Comparison of ENCODE assay signal across 9 cellular contexts in genomic region chr6:3247255-3248146, GRCh38. TPM values are rescaled to one million over a fixed set of nuclear protein-coding genes. Genes with fewer than 3 reads are reported as not detected.
DNase-seq lines count a peak whose midpoint lies in the region; ATAC-seq and TF ChIP-seq lines count a peak whose summit lies in the region.
"Had no signal": no experiment of that assay in that cellular context is flagged by ENCODE, and none has a peak within 500 bp of the region (broad histone marks: within the 10 kb centered on the region; RNA-seq: fewer than 3 reads in every experiment).

No MANE protein-coding gene starts in this region.

- H3K56ac ChIP-seq in IMR-90 (ENCODE audit: extremely low read depth, insufficient read depth, low read length), result peak overlapping the region; percentile 86

- POLR2A ChIA-PET in IMR-90 (lab: Charles Lee; ENCODE audit: unreplicated experiment), result interaction anchor here (0.6 to 1.6 kb wide), 3 partner anchors 12 to 90 kb away, joined by 3 to 5 read pairs (median 4); partner anchors contain the start of gene TUBB2A

- H2AFZ ChIP-seq in IMR-90 (replicated peaks; ENCODE audit: low read length, poor library complexity) (peak overlapping the region; percentile 88), smooth muscle cell (ENCODE audit: low read depth) (peak overlapping the region; percentile 43)

- in situ Hi-C loops in IMR-90 (cut with MboI; ENCODE audit: low sequenced_read_pairs), result no loop called here
- in situ Hi-C loops in brain microvascular endothelial cell (cut with HindIII; ENCODE audit: low pct_ligation_motif_present, low sequenced_read_pairs), result no loop called here

- peak overlapping the region; percentile 97 for H4K91ac ChIP-seq in IMR-90 (ENCODE audit: insufficient read depth, low read depth, low read length)

- H3K4me1 ChIP-seq in IMR-90 (ENCODE audit: control insufficient read depth, insufficient read depth, low read length) (peaks cover 13% of the 10 kb centered on the region), smooth muscle cell (ENCODE audit: low read depth) (peaks cover 40% of the 10 kb centered on the region)

- no peaks in the 10 kb centered on the region for H3K36me3 ChIP-seq in IMR-90 (ENCODE audit: control insufficient read depth, insufficient read depth, low read length)
- no peaks in the 10 kb centered on the region for H3K36me3 ChIP-seq in brain microvascular endothelial cell (replicated peaks)
- H3K36me3 ChIP-seq in smooth muscle cell (ENCODE audit: low read depth), result no peaks in the 10 kb centered on the region
- H3K36me3 ChIP-seq: right lobe of liver had no signal

- H2AK9ac ChIP-seq in IMR-90 (replicated peaks; ENCODE audit: low read depth, low read length, poor library complexity), result peak overlapping the region; percentile 98

- 24% methylated on average over 10 of the region's 36 CpGs; no CpG with 5 or more reads in 1 of the 2 experiments for WGBS in IMR-90 (ENCODE audit: extremely low coverage in 2 of 2, insufficient read length in 1 of 2), 2 experiments
- WGBS in smooth muscle cell (ENCODE audit: low lambda C conversion rate), result 35% methylated on average over 29 of the region's 36 CpGs

- H3K4me3 ChIP-seq in IMR-90 (ENCODE audit: insufficient read depth, low read depth, low read length) (peak overlapping the region; percentile 20; the same call in 1 of the 2 replicates), brain microvascular endothelial cell (ENCODE audit: low read depth, low read length) (peak overlapping the region; percentile 42), smooth muscle cell (peak overlapping the region; percentile 34)
- H3K4me3 ChIP-seq: right lobe of liver had no signal

- ATAC-seq in IMR-90 (ENCODE audit: low read depth) (peak; percentile 84), GM19452 (IDR thresholded peaks at IDR 0.05; ENCODE audit: unreplicated experiment) (no peak), GM21528 (IDR thresholded peaks at IDR 0.05; ENCODE audit: low FRiP score, unreplicated experiment) (no peak)

- TF ChIP-seq CTCF in IMR-90 (conservative IDR thresholded peaks at IDR 0.05; ENCODE audit: low read depth, low read length) (no peak), brain microvascular endothelial cell (IDR thresholded peaks at IDR 0.05; ENCODE audit: low read depth, low read length, missing control alignments) (no peak), smooth muscle cell (IDR thresholded peaks at IDR 0.05; ENCODE audit: borderline replicate concordance, insufficient read depth, poor library complexity, severe bottlenecking) (no peak)

- peak overlapping the region; percentile 87 for H3K23ac ChIP-seq in IMR-90 (ENCODE audit: low read depth, low read length)

- 0 out of 2 replicates have a peak, but pooled peaks have one; percentile 18 for TF ChIP-seq POLR2A in IMR-90 (IDR thresholded peaks at IDR 0.05; ENCODE audit: low read depth, low read length)

- peaks cover 10% of the 10 kb centered on the region for H3F3A ChIP-seq in smooth muscle cell (ENCODE audit: low read depth)

- peak overlapping the region; percentile 80 for H2BK20ac ChIP-seq in IMR-90 (ENCODE audit: low read depth, low read length)

- H4K8ac ChIP-seq in IMR-90 (ENCODE audit: low read depth in 2 of 2, low read length in 2 of 2), result peak overlapping the region; percentile 66 to 99

- TF ChIP-seq RAD21 in IMR-90 (IDR thresholded peaks at IDR 0.05; ENCODE audit: low read length), result no peak; the same call in 1 of the 2 replicates

- H4K20me1 ChIP-seq in IMR-90 (ENCODE audit: insufficient read depth, low read length) (no peaks in the 10 kb centered on the region), smooth muscle cell (ENCODE audit: low read depth) (no peaks in the 10 kb centered on the region)

- H3K14ac ChIP-seq in IMR-90 (replicated peaks; ENCODE audit: low read depth, low read length), result peak overlapping the region; percentile 96

- H3K27ac ChIP-seq in IMR-90 (ENCODE audit: insufficient read depth, low read length) (peak overlapping the region; percentile 73), brain microvascular endothelial cell (peak overlapping the region; percentile 89), smooth muscle cell (ENCODE audit: low read depth) (peak overlapping the region; percentile 75)
- H3K27ac ChIP-seq: right lobe of liver had no signal

- no peaks in the 10 kb centered on the region for H3K79me2 ChIP-seq in smooth muscle cell (ENCODE audit: low read depth)

- no TSS peak for BruUV-seq in IMR-90 (replicated peaks; lab: Mats Ljungman, UMichigan)

- H3K4ac ChIP-seq in IMR-90 (ENCODE audit: low read depth, low read length), result peak overlapping the region; percentile 97

- peak overlapping the region; percentile 92 for H2BK120ac ChIP-seq in IMR-90 (ENCODE audit: low read depth, low read length)

- intact Hi-C loops in IMR-90 (cut with micrococcal nuclease), result loop anchor here (1.0 kb wide), 3 partner anchors 16 to 85 kb away; no protein-coding TSS in a partner anchor

- peaks cover 3% of the 10 kb centered on the region; the same call in 1 of the 2 replicates for H3K9me3 ChIP-seq in IMR-90 (ENCODE audit: control insufficient read depth, insufficient read depth, low read length)
- no peaks in the 10 kb centered on the region for H3K9me3 ChIP-seq in smooth muscle cell (replicated peaks; ENCODE audit: low read depth)
- H3K9me3 ChIP-seq: right lobe of liver had no signal

- H3K9ac ChIP-seq in IMR-90 (ENCODE audit: low read depth, low read length) (peak overlapping the region; percentile 79), smooth muscle cell (ENCODE audit: low read depth) (peak overlapping the region; percentile 46)

- dilution Hi-C loops in IMR-90 (cut with HindIII; ENCODE audit: low sequenced_read_pairs, unreplicated experiment), result no loop called here

- peak overlapping the region; percentile 45 for H3K4me2 ChIP-seq in IMR-90 (ENCODE audit: low read depth, low read length)
- H3K4me2 ChIP-seq in smooth muscle cell, result peak overlapping the region; percentile 77

- DNase-seq in IMR-90, result peak; percentile 97
- peak; percentile 95 for DNase-seq in brain microvascular endothelial cell
- DNase-seq in iris pigment epithelial cell (ENCODE audit: low read depth), result peak; percentile 99
- DNase-seq in smooth muscle cell (lab: John Stamatoyannopoulos, UW; ENCODE audit: unreplicated experiment), result no peak
- DNase-seq in COLO668 (lab: John Stamatoyannopoulos, UW; ENCODE audit: unreplicated experiment), result no peak
- DNase-seq in NCI-H1048 (lab: John Stamatoyannopoulos, UW), result no peak

- H3K27me3 ChIP-seq in IMR-90 (ENCODE audit: control insufficient read depth, insufficient read depth, low read length), result no peaks in the 10 kb centered on the region
- H3K27me3 ChIP-seq in brain microvascular endothelial cell (replicated peaks), result no peaks in the 10 kb centered on the region
- H3K27me3 ChIP-seq in smooth muscle cell (ENCODE audit: low read depth), result no peaks in the 10 kb centered on the region
- H3K27me3 ChIP-seq: right lobe of liver had no signal

- CTCF ChIA-PET in IMR-90 (lab: Yijun Ruan, JAX), result interaction anchor here (0.6 to 1.5 kb wide), 6 partner anchors 15 to 634 kb away, joined by 3 to 7 read pairs (median 4); partner anchors contain the start of gene TUBB2A

- no peaks in the 10 kb centered on the region for H3K79me1 ChIP-seq in IMR-90 (ENCODE audit: low read depth in 1 of 2, low read length in 2 of 2)

- H2AK5ac ChIP-seq in IMR-90 (ENCODE audit: low read depth, low read length), result peak overlapping the region; percentile 96

- peak overlapping the region; percentile 83 for H2BK15ac ChIP-seq in IMR-90 (ENCODE audit: low read depth, low read length)

- H2BK5ac ChIP-seq in IMR-90 (ENCODE audit: low read depth, low read length, poor library complexity, severe bottlenecking), result peak overlapping the region; percentile 93

- peaks cover 10% of the 10 kb centered on the region for H3K9me1 ChIP-seq in IMR-90 (ENCODE audit: insufficient read depth, low read length)

- H3K18ac ChIP-seq in IMR-90 (ENCODE audit: low read depth, low read length), result peak overlapping the region; percentile 96

- H4K5ac ChIP-seq in IMR-90 (ENCODE audit: low read depth, low read length), result peak overlapping the region; percentile 98

TF ChIP-seq in IMR-90, 13 proteins besides CTCF, POLR2A, EP300 and RAD21 (continues in another document):
- TF ChIP-seq MAZ (IDR thresholded peaks at IDR 0.05; ENCODE audit: borderline replicate concordance, low read depth, low read length), result peak; percentile 42; the same call in 1 of the 2 replicates
- TF ChIP-seq USF2 (IDR thresholded peaks at IDR 0.05; ENCODE audit: low read depth, low read length), result peak; percentile 84
- no peak for TF ChIP-seq CHD1 (IDR thresholded peaks at IDR 0.05; ENCODE audit: low read depth, low read length)
- TF ChIP-seq MXI1 (IDR thresholded peaks at IDR 0.05; ENCODE audit: borderline replicate concordance, low read depth, low read length), result peak; percentile 38; the same call in 1 of the 2 replicates
- TF ChIP-seq BHLHE40 (IDR thresholded peaks at IDR 0.05; ENCODE audit: low read depth, low read length), result peak; percentile 47
- TF ChIP-seq SMC3 (IDR thresholded peaks at IDR 0.05; ENCODE audit: low read depth, low read length), result peak; percentile 19; the same call in 1 of the 2 replicates
- no peak for TF ChIP-seq CEBPB (IDR thresholded peaks at IDR 0.05; ENCODE audit: low read depth, low read length)
- TF ChIP-seq RFX5 (IDR thresholded peaks at IDR 0.05; ENCODE audit: low read depth, low read length), result no peak
- peak; percentile 13; the same call in 1 of the 2 replicates for TF ChIP-seq MAFK (IDR thresholded peaks at IDR 0.05; ENCODE audit: low read depth, low read length)
- TF ChIP-seq FOS (IDR thresholded peaks at IDR 0.05; ENCODE audit: low read depth, low read length), result peak; percentile 85

RNA-seq across cellular contexts. Expression of gene PSMG4, which starts 11.2 kb away (rescaled TPM):
- total RNA-seq in IMR-90 (2012; rRNA removed) (5.6 and 6.7 TPM in 2 replicates), smooth muscle cell (12.5 TPM in 2 replicates)
- polyA plus RNA-seq in IMR-90 (2012; rRNA removed) (13.4 and 17.7 TPM in 2 replicates), smooth muscle cell (10.9 and 11.5 TPM in 2 replicates)
- polyA plus RNA-seq in IMR-90 (2012; cell fraction: cytosol; rRNA removed), result 34.8 and 53.3 TPM in 2 replicates
- 16.6 and 24.3 TPM in 2 replicates for polyA plus RNA-seq in IMR-90 (2012; cell fraction: nucleus; rRNA removed; ENCODE audit: low replicate concordance)

RNA-seq across cellular contexts. Expression of gene TUBB2B, which starts 20.0 kb away (rescaled TPM):
- total RNA-seq in IMR-90 (2012; rRNA removed), result 13.3 and 13.6 TPM in 2 replicates
- 19.0 and 21.1 TPM in 2 replicates for polyA plus RNA-seq in IMR-90 (2012; rRNA removed)
- 11.8 and 40.1 TPM in 2 replicates for polyA plus RNA-seq in IMR-90 (2012; cell fraction: cytosol; rRNA removed)
- polyA plus RNA-seq in IMR-90 (2012; cell fraction: nucleus; rRNA removed; ENCODE audit: low replicate concordance), result 16.8 and 23.0 TPM in 2 replicates
- 55.7 and 62.1 TPM in 2 replicates for total RNA-seq in smooth muscle cell
- 22.7 and 52.2 TPM in 2 replicates for polyA plus RNA-seq in smooth muscle cell

Comparison
In these comparisons a context has a peak if more than half of its experiments do, and no peak if none do; other contexts are left out.
1. DNase-seq: peak in IMR-90 (single experiment), brain microvascular endothelial cell (single experiment) and iris pigment epithelial cell (single experiment); none in smooth muscle cell (single experiment), COLO668 (single experiment) and NCI-H1048 (single experiment).
2. Peak in every context shown above with its lines, with median percentiles within 50 percentile points of each other: H3K27ac ChIP-seq and H3K4me3 ChIP-seq.